Comparison of ENCODE assay signal across 16 cellular contexts in the genomic region with DNA sequence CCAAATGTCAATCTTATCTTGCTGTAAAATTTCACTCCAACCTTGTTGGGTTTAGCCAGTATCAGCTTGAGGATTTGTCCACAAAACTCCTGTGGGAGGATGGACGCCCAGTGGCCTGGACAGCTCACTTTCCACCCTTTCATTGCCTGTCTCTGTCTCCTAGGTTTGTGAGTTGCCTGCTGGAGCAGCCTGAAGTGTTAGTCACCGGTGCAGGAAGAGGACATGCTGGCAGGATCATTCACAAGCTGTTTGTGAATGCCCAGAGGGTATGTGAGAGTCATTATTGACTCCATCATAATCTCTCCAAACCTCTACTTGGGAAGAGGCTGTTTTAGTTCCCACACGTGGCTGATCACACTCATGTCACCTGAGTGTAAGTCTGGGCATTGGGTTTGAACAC.
A peak's percentile ranks its signal among the peaks of the same experiment; 100 is the strongest.
DNase-seq lines count a peak whose midpoint lies in the region; ATAC-seq and TF ChIP-seq lines count a peak whose summit lies in the region.
"Had no signal": no experiment of that assay in that cellular context is flagged by ENCODE, and none has a peak within 500 bp of the region (broad histone marks: within the 10 kb centered on the region; RNA-seq: fewer than 3 reads in every experiment).

No MANE protein-coding gene starts in this region.

- no peak for TF ChIP-seq CTCF in BJ (IDR thresholded peaks at IDR 0.05; ENCODE audit: insufficient read depth, low read depth, low read length)
- no peak for TF ChIP-seq CTCF in LNCaP clone FGC (IDR thresholded peaks at IDR 0.05; ENCODE audit: control insufficient read depth, extremely low read depth, insufficient read depth)
- TF ChIP-seq CTCF in kidney epithelial cell (IDR thresholded peaks at IDR 0.05; ENCODE audit: insufficient read depth, low read length, poor library complexity, severe bottlenecking) = no peak

- CTCF ChIA-PET in BJ (lab: Yijun Ruan, JAX) = interaction anchor here (0.7 to 1.9 kb wide), 4 partner anchors 13 to 234 kb away, joined by 3 to 7 read pairs (median 4); no protein-coding TSS in a partner anchor

- DNase-seq in BJ (ENCODE audit: low read depth) = peak; percentile 63
- peak; percentile 90 for DNase-seq in LNCaP clone FGC (ENCODE audit: low read depth)
- DNase-seq in amniotic stem cell (lab: John Stamatoyannopoulos, UW) = peak; percentile 79
- peak; percentile 44 for DNase-seq in kidney epithelial cell (ENCODE audit: low read depth)
- no peak for DNase-seq in activated CD8-positive, alpha-beta memory T cell treated with anti-CD3 and anti-CD28 coated beads, Interleukin-2, amount 50 U/mL, for 48 hours
- DNase-seq in GDM1 (lab: John Stamatoyannopoulos, UW) = no peak
- DNase-seq in Right ventricle myocardium inferior (ENCODE audit: missing footprints) = no peak
- DNase-seq: activated CD4-positive, CD25-positive, alpha-beta regulatory T cell treated with anti-CD3 and anti-CD28 coated beads, Interleukin-2, amount 50 U/mL, for 72 hours; activated naive CD4-positive, alpha-beta T cell; DMS79; left cardiac atrium; NCI-H1105 treated with DMSO at 0.1 percent for 48 hours; nucleus accumbens; thyroid gland had no signal

- no peaks in the 10 kb centered on the region for H3K27me3 ChIP-seq in BJ (ENCODE audit: control insufficient read depth, insufficient read depth, low read length)
- H3K27me3 ChIP-seq in kidney epithelial cell (ENCODE audit: control insufficient read depth, insufficient read depth, low read length) = no peaks in the 10 kb centered on the region
- H3K27me3 ChIP-seq: thyroid gland had no signal

- ATAC-seq in GM19397 (IDR thresholded peaks at IDR 0.05; ENCODE audit: unreplicated experiment) (no peak), Right ventricle myocardium inferior (no peak)
- ATAC-seq: HCT116 had no signal

- POLR2A ChIA-PET in BJ (lab: Charles Lee) = interaction anchor here (0.5 kb wide), 1 partner anchor 16 kb away, joined by 5 read pairs; no protein-coding TSS in a partner anchor

- intact Hi-C loops in Right ventricle myocardium inferior (cut with DNase I) = no loop called here

- H3K36me3 ChIP-seq in BJ (ENCODE audit: control insufficient read depth, insufficient read depth, low read length) = peaks cover 14% of the 10 kb centered on the region
- no peaks in the 10 kb centered on the region for H3K36me3 ChIP-seq in kidney epithelial cell (ENCODE audit: control insufficient read depth, insufficient read depth, low read length)

- H3K4me3 ChIP-seq in BJ (ENCODE audit: low read depth, low read length) (no peak overlapping the region), LNCaP clone FGC (ENCODE audit: low read depth, low read length) (no peak overlapping the region), kidney epithelial cell (ENCODE audit: low read depth, low read length) (no peak overlapping the region)
- H3K4me3 ChIP-seq: thyroid gland had no signal

Comparison
In these comparisons a context has a peak if more than half of its experiments do, and no peak if none do; other contexts are left out.
1. DNase-seq: peak in BJ (single experiment), LNCaP clone FGC (single experiment), amniotic stem cell (single experiment) and kidney epithelial cell (single experiment); none in activated CD8-positive, alpha-beta memory T cell treated with anti-CD3 and anti-CD28 coated beads, Interleukin-2, amount 50 U/mL, for 48 hours (single experiment), GDM1 (single experiment) and Right ventricle myocardium inferior (single experiment).